ENCODE assay signal across 1 cellular context in the genomic region with DNA sequence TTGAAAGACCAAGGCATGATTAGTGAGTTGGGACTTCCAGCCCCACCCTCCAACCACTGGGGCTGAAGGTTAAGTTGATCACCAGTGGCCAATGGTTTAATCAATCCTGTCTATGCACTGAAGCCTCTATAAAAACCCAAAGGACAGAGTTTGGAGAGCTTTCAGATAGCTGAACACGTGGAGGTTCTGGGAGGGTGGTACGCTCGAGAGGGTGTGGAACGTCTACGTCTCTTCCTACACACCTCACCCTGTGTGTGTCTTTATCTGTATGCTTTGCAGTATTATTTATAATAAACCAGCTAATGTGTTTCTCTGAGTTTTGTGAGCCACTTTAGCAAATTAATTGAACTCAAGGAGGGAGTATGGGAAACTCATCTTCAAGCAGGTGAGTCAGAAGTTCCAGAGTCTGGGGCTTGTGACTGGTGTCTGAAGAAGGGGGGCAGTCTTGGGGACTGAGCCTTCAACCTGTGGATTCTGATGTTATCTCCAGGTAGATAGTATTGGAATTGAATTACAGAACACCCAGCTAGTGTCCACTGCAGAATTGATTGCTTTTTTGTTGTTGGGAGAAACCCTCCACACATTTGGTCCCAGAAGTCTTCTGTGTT.
TF ChIP-seq lines count a peak whose summit lies in the region.

No MANE protein-coding gene starts in this region.

TF ChIP-seq in WTC11, 78 proteins besides CTCF, POLR2A, EP300 and RAD21 (continued from another document):
- TF ChIP-seq, protein P1, sequence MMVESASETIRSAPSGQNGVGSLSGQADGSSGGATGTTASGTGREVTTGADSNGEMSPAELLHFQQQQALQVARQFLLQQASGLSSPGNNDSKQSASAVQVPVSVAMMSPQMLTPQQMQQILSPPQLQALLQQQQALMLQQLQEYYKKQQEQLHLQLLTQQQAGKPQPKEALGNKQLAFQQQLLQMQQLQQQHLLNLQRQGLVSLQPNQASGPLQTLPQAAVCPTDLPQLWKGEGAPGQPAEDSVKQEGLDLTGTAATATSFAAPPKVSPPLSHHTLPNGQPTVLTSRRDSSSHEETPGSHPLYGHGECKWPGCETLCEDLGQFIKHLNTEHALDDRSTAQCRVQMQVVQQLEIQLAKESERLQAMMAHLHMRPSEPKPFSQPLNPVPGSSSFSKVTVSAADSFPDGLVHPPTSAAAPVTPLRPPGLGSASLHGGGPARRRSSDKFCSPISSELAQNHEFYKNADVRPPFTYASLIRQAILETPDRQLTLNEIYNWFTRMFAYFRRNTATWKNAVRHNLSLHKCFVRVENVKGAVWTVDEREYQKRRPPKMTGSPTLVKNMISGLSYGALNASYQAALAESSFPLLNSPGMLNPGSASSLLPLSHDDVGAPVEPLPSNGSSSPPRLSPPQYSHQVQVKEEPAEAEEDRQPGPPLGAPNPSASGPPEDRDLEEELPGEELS (CRISPR knock-in tag; IDR thresholded peaks at IDR 0.05), result no peak
- no peak for TF ChIP-seq TEAD4 (CRISPR knock-in tag; IDR thresholded peaks at IDR 0.05)
- TF ChIP-seq, protein P2, sequence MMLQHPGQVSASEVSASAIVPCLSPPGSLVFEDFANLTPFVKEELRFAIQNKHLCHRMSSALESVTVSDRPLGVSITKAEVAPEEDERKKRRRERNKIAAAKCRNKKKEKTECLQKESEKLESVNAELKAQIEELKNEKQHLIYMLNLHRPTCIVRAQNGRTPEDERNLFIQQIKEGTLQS (CRISPR knock-in tag; conservative IDR thresholded peaks at IDR 0.05), result no peak
